ENCODE assay signal across 1 cellular context in the genomic region with DNA sequence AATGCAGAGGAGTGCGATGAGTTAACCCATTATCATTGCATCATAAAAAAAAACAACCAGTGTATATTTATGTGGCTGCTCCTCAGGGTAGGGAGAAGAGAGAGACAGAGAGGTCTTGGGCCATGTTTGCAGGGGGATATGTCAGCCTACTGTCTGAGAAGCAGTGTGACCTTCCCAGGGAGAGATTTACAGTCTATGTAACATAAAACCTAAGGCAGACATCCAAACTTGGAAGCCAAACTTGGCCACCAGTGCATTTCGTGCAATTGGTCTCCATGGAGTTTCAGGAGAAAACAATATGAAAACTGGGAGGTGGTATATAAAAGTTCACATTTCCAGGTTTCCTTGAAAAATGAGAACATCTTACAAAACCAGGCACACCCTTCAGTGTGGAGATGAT.
TF ChIP-seq lines count a peak whose summit lies in the region.

No MANE protein-coding gene starts in this region.

TF ChIP-seq in HEK293, 187 proteins besides CTCF, POLR2A, EP300 and RAD21 (continued from another document):
- TF ChIP-seq, protein P1, sequence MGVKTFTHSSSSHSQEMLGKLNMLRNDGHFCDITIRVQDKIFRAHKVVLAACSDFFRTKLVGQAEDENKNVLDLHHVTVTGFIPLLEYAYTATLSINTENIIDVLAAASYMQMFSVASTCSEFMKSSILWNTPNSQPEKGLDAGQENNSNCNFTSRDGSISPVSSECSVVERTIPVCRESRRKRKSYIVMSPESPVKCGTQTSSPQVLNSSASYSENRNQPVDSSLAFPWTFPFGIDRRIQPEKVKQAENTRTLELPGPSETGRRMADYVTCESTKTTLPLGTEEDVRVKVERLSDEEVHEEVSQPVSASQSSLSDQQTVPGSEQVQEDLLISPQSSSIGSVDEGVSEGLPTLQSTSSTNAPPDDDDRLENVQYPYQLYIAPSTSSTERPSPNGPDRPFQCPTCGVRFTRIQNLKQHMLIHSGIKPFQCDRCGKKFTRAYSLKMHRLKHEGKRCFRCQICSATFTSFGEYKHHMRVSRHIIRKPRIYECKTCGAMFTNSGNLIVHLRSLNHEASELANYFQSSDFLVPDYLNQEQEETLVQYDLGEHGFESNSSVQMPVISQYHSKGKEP (tag by site-specific recombination; IDR thresholded peaks at IDR 0.05), result no peak; the same call in 1 of the 2 replicates
- TF ChIP-seq ZNF426 (tag by site-specific recombination; IDR thresholded peaks at IDR 0.05) (no peak), ZNF596 (tag by site-specific recombination; IDR thresholded peaks at IDR 0.05) (no peak), ZNF776 (tag by site-specific recombination; IDR thresholded peaks at IDR 0.05; ENCODE audit: borderline replicate concordance) (no peak), ZNF571 (tag by site-specific recombination; IDR thresholded peaks at IDR 0.05) (no peak), ZNF514 (tag by site-specific recombination; IDR thresholded peaks at IDR 0.05) (no peak), FEZF1 (tag by site-specific recombination; IDR thresholded peaks at IDR 0.05) (peak; percentile 42), ZNF202 (tag by site-specific recombination; IDR thresholded peaks at IDR 0.05; ENCODE audit: borderline replicate concordance) (no peak), ZNF146 (tag by site-specific recombination; IDR thresholded peaks at IDR 0.05) (no peak), ZNF561 (tag by site-specific recombination; IDR thresholded peaks at IDR 0.05; ENCODE audit: borderline replicate concordance) (peak; percentile 70; the same call in 1 of the 2 replicates), ZBTB8A (tag by site-specific recombination; IDR thresholded peaks at IDR 0.05) (no peak), ZNF654 (tag by site-specific recombination; IDR thresholded peaks at IDR 0.05; ENCODE audit: low read depth) (no peak), ZBTB7A (tag by site-specific recombination; IDR thresholded peaks at IDR 0.05; ENCODE audit: low read depth) (no peak), ZNF701 (tag by site-specific recombination; IDR thresholded peaks at IDR 0.05) (no peak)
- TF ChIP-seq, protein P2, sequence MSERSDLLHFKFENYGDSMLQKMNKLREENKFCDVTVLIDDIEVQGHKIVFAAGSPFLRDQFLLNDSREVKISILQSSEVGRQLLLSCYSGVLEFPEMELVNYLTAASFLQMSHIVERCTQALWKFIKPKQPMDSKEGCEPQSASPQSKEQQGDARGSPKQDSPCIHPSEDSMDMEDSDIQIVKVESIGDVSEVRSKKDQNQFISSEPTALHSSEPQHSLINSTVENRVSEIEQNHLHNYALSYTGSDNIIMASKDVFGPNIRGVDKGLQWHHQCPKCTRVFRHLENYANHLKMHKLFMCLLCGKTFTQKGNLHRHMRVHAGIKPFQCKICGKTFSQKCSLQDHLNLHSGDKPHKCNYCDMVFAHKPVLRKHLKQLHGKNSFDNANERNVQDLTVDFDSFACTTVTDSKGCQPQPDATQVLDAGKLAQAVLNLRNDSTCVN (tag by site-specific recombination; optimal IDR thresholded peaks at IDR 0.05), result no peak
- TF ChIP-seq, protein P3, sequence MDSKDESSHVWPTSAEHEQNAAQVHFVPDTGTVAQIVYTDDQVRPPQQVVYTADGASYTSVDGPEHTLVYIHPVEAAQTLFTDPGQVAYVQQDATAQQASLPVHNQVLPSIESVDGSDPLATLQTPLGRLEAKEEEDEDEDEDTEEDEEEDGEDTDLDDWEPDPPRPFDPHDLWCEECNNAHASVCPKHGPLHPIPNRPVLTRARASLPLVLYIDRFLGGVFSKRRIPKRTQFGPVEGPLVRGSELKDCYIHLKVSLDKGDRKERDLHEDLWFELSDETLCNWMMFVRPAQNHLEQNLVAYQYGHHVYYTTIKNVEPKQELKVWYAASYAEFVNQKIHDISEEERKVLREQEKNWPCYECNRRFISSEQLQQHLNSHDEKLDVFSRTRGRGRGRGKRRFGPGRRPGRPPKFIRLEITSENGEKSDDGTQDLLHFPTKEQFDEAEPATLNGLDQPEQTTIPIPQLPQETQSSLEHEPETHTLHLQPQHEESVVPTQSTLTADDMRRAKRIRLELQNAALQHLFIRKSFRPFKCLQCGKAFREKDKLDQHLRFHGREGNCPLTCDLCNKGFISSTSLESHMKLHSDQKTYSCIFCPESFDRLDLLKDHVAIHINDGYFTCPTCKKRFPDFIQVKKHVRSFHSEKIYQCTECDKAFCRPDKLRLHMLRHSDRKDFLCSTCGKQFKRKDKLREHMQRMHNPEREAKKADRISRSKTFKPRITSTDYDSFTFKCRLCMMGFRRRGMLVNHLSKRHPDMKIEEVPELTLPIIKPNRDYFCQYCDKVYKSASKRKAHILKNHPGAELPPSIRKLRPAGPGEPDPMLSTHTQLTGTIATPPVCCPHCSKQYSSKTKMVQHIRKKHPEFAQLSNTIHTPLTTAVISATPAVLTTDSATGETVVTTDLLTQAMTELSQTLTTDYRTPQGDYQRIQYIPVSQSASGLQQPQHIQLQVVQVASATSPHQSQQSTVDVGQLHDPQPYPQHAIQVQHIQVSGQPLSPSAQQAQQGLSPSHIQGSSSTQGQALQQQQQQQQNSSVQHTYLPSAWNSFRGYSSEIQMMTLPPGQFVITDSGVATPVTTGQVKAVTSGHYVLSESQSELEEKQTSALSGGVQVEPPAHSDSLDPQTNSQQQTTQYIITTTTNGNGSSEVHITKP (tag by site-specific recombination; IDR thresholded peaks at IDR 0.05), result 0 out of 2 replicates have a peak, but pooled peaks have one; percentile 19
- TF ChIP-seq, protein P4, sequence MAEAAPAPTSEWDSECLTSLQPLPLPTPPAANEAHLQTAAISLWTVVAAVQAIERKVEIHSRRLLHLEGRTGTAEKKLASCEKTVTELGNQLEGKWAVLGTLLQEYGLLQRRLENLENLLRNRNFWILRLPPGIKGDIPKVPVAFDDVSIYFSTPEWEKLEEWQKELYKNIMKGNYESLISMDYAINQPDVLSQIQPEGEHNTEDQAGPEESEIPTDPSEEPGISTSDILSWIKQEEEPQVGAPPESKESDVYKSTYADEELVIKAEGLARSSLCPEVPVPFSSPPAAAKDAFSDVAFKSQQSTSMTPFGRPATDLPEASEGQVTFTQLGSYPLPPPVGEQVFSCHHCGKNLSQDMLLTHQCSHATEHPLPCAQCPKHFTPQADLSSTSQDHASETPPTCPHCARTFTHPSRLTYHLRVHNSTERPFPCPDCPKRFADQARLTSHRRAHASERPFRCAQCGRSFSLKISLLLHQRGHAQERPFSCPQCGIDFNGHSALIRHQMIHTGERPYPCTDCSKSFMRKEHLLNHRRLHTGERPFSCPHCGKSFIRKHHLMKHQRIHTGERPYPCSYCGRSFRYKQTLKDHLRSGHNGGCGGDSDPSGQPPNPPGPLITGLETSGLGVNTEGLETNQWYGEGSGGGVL (tag by site-specific recombination; IDR thresholded peaks at IDR 0.05), result no peak
TF ChIP-seq in HEK293: peak in this region for 6.
